29 cellular contexts compared by ENCODE assay signal in the genomic region with DNA sequence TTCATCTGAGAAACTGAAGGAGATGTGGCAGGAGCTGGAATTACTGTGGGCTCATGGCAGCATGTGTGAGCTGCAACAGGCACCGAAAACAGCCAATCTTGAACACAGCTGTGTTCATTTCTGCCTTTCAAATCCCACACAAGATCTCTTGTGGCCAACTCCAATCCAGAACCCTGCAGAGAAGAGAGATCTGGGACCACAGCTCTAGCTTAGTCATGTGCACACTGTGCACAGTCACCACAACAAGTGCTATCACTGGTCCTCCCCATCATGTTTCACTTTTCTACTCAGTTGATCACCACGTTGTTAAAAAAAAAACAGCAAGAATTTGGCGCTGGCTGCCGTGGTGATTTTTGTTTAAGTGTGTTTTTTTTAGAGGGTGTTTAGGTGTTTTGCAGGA.
"Had no signal": no experiment of that assay in that cellular context is flagged by ENCODE, and none has a peak within 500 bp of the region (broad histone marks: within the 10 kb centered on the region; RNA-seq: fewer than 3 reads in every experiment).

No MANE protein-coding gene starts in this region.

- H3K36me3 Mint-ChIP-seq: activated CD4-positive, alpha-beta memory T cell treated with anti-CD3 and anti-CD28 coated beads for 36 hours; activated CD8-positive, alpha-beta memory T cell treated with anti-CD3 and anti-CD28 coated beads, Interleukin-2, amount 10 ng/mL, durations not matched to agents 7 days and 5 days; activated naive CD4-positive, alpha-beta T cell treated with anti-CD3 and anti-CD28 coated beads, Interleukin-2, amount 10 ng/mL, durations not matched to agents 7 days and 5 days; activated naive CD4-positive, alpha-beta T cell treated with anti-CD3 and anti-CD28 coated beads, Interleukin-2, amount 50 U/mL, for 72 hours; activated naive CD8-positive, alpha-beta T cell treated with anti-CD3 and anti-CD28 coated beads, Interleukin-2, amount 10 ng/mL, durations not matched to agents 7 days and 5 days; brain had no signal

- H3K4me3 ChIP-seq: ascending aorta, breast epithelium, cardiac muscle cell, colonic mucosa, esophagus squamous epithelium had no signal

- H3K4me1 ChIP-seq: ascending aorta, breast epithelium, colonic mucosa, esophagus squamous epithelium had no signal

- H3K27me3 Mint-ChIP-seq: activated CD4-positive, alpha-beta T cell treated with anti-CD3 and anti-CD28 coated beads, Interleukin-2, amount 10 ng/mL, durations not matched to agents 24 days and 14 days; activated CD8-positive, alpha-beta memory T cell treated with anti-CD3 and anti-CD28 coated beads, Interleukin-2, amount 10 ng/mL, durations not matched to agents 7 days and 5 days; activated naive CD4-positive, alpha-beta T cell treated with anti-CD3 and anti-CD28 coated beads, Interleukin-2, amount 10 ng/mL, durations not matched to agents 7 days and 5 days; activated naive CD8-positive, alpha-beta T cell treated with anti-CD3 and anti-CD28 coated beads, Interleukin-2, amount 10 ng/mL, durations not matched to agents 7 days and 5 days had no signal

- H3K4me1 Mint-ChIP-seq: activated CD4-positive, alpha-beta T cell treated with anti-CD3 and anti-CD28 coated beads for 36 hours; activated CD4-positive, alpha-beta T cell treated with anti-CD3 and anti-CD28 coated beads, Interleukin-2, amount 10 ng/mL, durations not matched to agents 24 days and 14 days; activated CD8-positive, alpha-beta memory T cell treated with anti-CD3 and anti-CD28 coated beads, Interleukin-2, amount 10 ng/mL, durations not matched to agents 7 days and 5 days; activated naive CD4-positive, alpha-beta T cell treated with anti-CD3 and anti-CD28 coated beads, Interleukin-2, amount 10 ng/mL, durations not matched to agents 7 days and 5 days; activated naive CD8-positive, alpha-beta T cell treated with anti-CD3 and anti-CD28 coated beads, Interleukin-2, amount 10 ng/mL, durations not matched to agents 7 days and 5 days; brain had no signal

- H3K9me3 Mint-ChIP-seq: activated CD4-positive, alpha-beta memory T cell treated with anti-CD3 and anti-CD28 coated beads for 36 hours; activated CD4-positive, alpha-beta T cell treated with anti-CD3 and anti-CD28 coated beads, Interleukin-2, amount 10 ng/mL, durations not matched to agents 24 days and 14 days; activated naive CD8-positive, alpha-beta T cell treated with anti-CD3 and anti-CD28 coated beads, Interleukin-2, amount 10 ng/mL, durations not matched to agents 7 days and 5 days; activated T-helper 2 cell treated with anti-CD3 and anti-CD28 coated beads, Interferon-gamma antibody, Interleukin-2, Interleukin-4, amounts not matched to agents 10 μg/mL and 5 μg/mL and 100 μg/mL, durations not matched to agents 14 hours and 24 hours and 36 hours had no signal

- H3K4me3 Mint-ChIP-seq: activated CD4-positive, alpha-beta memory T cell treated with anti-CD3 and anti-CD28 coated beads for 36 hours; activated CD4-positive, alpha-beta T cell treated with anti-CD3 and anti-CD28 coated beads for 36 hours; activated CD4-positive, alpha-beta T cell treated with anti-CD3 and anti-CD28 coated beads, Interleukin-2, amount 10 ng/mL, durations not matched to agents 24 days and 14 days; activated CD8-positive, alpha-beta memory T cell treated with anti-CD3 and anti-CD28 coated beads, Interleukin-2, amount 10 ng/mL, durations not matched to agents 7 days and 5 days; activated CD8-positive, alpha-beta T cell treated with anti-CD3 and anti-CD28 coated beads, Interleukin-2, amount 10 ng/mL, durations not matched to agents 7 days and 5 days; activated naive CD4-positive, alpha-beta T cell treated with anti-CD3 and anti-CD28 coated beads, Interleukin-2, amount 10 ng/mL, durations not matched to agents 7 days and 5 days; activated naive CD8-positive, alpha-beta T cell treated with anti-CD3 and anti-CD28 coated beads, Interleukin-2, amount 10 ng/mL, durations not matched to agents 7 days and 5 days; activated T-helper 1 cell treated with anti-CD3 and anti-CD28 coated beads, Interleukin-12 subunit alpha, Interleukin-12 subunit beta, Interleukin-2, Interleukin-4 antibody, amounts not matched to agents 30 ng/mL and 10 ng/mL and 1 ng/mL, durations not matched to agents 14 hours and 24 hours and 36 hours; brain had no signal

- ATAC-seq: activated CD4-positive, alpha-beta T cell treated with anti-CD3 and anti-CD28 coated beads for 36 hours; activated CD8-positive, alpha-beta memory T cell treated with anti-CD3 and anti-CD28 coated beads, Interleukin-2, amount 10 ng/mL, durations not matched to agents 7 days and 5 days; activated CD8-positive, alpha-beta T cell treated with anti-CD3 and anti-CD28 coated beads, Interleukin-2, amount 10 ng/mL, durations not matched to agents 7 days and 5 days; activated naive CD4-positive, alpha-beta T cell treated with anti-CD3 and anti-CD28 coated beads, Interleukin-2, amount 50 U/mL, for 72 hours had no signal

- H3K9me3 ChIP-seq: ascending aorta, breast epithelium, colonic mucosa, esophagus squamous epithelium had no signal

- H3K36me3 ChIP-seq: ascending aorta, breast epithelium, cardiac muscle cell, colonic mucosa, esophagus squamous epithelium had no signal

- H3K27ac Mint-ChIP-seq: activated CD4-positive, alpha-beta memory T cell treated with anti-CD3 and anti-CD28 coated beads for 36 hours; activated CD4-positive, alpha-beta T cell treated with anti-CD3 and anti-CD28 coated beads for 36 hours; activated CD4-positive, alpha-beta T cell treated with anti-CD3 and anti-CD28 coated beads, Interleukin-2, amount 10 ng/mL, durations not matched to agents 24 days and 14 days; activated CD8-positive, alpha-beta memory T cell treated with anti-CD3 and anti-CD28 coated beads, Interleukin-2, amount 10 ng/mL, durations not matched to agents 7 days and 5 days; activated CD8-positive, alpha-beta T cell treated with anti-CD3 and anti-CD28 coated beads, Interleukin-2, amount 10 ng/mL, durations not matched to agents 7 days and 5 days; activated naive CD4-positive, alpha-beta T cell treated with anti-CD3 and anti-CD28 coated beads, Interleukin-2, amount 10 ng/mL, durations not matched to agents 7 days and 5 days; activated naive CD4-positive, alpha-beta T cell treated with anti-CD3 and anti-CD28 coated beads, Interleukin-2, amount 50 U/mL, for 72 hours; activated naive CD8-positive, alpha-beta T cell treated with anti-CD3 and anti-CD28 coated beads, Interleukin-2, amount 10 ng/mL, durations not matched to agents 7 days and 5 days; activated T-helper 1 cell treated with anti-CD3 and anti-CD28 coated beads, Interleukin-12 subunit alpha, Interleukin-12 subunit beta, Interleukin-2, Interleukin-4 antibody, amounts not matched to agents 30 ng/mL and 10 ng/mL and 1 ng/mL, durations not matched to agents 14 hours and 24 hours and 36 hours; activated T-helper 2 cell treated with anti-CD3 and anti-CD28 coated beads, Interferon-gamma antibody, Interleukin-2, Interleukin-4, amounts not matched to agents 10 μg/mL and 5 μg/mL and 100 μg/mL, durations not matched to agents 14 hours and 24 hours and 36 hours; brain had no signal

- H3K27me3 ChIP-seq: ascending aorta, cardiac muscle cell, colonic mucosa had no signal

- DNase-seq: activated CD4-positive, alpha-beta memory T cell treated with anti-CD3 and anti-CD28 coated beads for 36 hours; activated CD4-positive, alpha-beta T cell treated with anti-CD3 and anti-CD28 coated beads for 36 hours; activated CD4-positive, alpha-beta T cell treated with anti-CD3 and anti-CD28 coated beads, Interleukin-2, amount 10 ng/mL, durations not matched to agents 24 days and 14 days; activated CD4-positive, CD25-positive, alpha-beta regulatory T cell; activated CD4-positive, CD25-positive, alpha-beta regulatory T cell treated with anti-CD3 and anti-CD28 coated beads, Interleukin-2, amount 50 U/mL, for 72 hours; activated CD8-positive, alpha-beta memory T cell treated with anti-CD3 and anti-CD28 coated beads, Interleukin-2, amount 10 ng/mL, durations not matched to agents 7 days and 5 days; activated CD8-positive, alpha-beta memory T cell treated with anti-CD3 and anti-CD28 coated beads, Interleukin-2, amount 50 U/mL, for 4 hours; activated CD8-positive, alpha-beta T cell treated with anti-CD3 and anti-CD28 coated beads, Interleukin-2, amount 10 ng/mL, durations not matched to agents 7 days and 5 days; activated effector memory CD4-positive, alpha-beta T cell treated with anti-CD3 and anti-CD28 coated beads, Interleukin-2, amount 50 U/mL, for 16 hours; activated naive CD4-positive, alpha-beta T cell treated with anti-CD3 and anti-CD28 coated beads, Interleukin-2, amount 10 ng/mL, durations not matched to agents 7 days and 5 days; activated naive CD8-positive, alpha-beta T cell treated with anti-CD3 and anti-CD28 coated beads, Interleukin-2, amount 10 ng/mL, durations not matched to agents 7 days and 5 days; activated T-cell treated with anti-CD3 and anti-CD28 coated beads, Interleukin-2, amount 50 U/mL, for 1 hour; activated T-cell treated with anti-CD3 and anti-CD28 coated beads, Interleukin-2, amount 50 U/mL, for 48 hours; central memory CD4-positive, alpha-beta T cell; cerebellar nuclear complex; colonic mucosa; effector CD8-positive, alpha-beta T cell; esophagus squamous epithelium; foreskin fibroblast; head of caudate nucleus; T-helper 2 cell had no signal

- H3K27ac ChIP-seq: ascending aorta, breast epithelium, cardiac muscle cell, colonic mucosa, epithelial cell of prostate, esophagus squamous epithelium had no signal
